Comparison of ENCODE assay signal across 1 cellular context in the genomic region with DNA sequence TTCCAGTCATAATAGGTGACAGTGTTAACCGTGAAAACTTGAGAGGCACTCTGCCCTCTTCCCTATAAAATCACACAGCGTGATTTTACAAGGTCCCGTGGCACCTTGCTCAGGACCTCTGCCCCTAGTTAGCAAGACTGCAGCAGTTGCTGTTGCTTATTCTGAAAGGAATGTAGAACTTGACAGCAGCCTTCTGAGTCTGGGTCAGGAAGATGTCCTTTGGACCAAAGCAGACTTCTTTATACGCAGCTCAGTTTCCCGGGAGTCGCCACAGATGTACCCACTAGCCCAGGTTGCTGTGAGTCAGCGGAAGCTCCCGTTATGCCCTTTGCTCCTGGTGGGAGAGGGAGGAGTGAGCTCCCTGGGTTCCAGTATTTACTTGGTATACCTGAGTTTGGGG.
TF ChIP-seq lines count a peak whose summit lies in the region.

No MANE protein-coding gene starts in this region.

TF ChIP-seq in HepG2, 621 proteins besides CTCF, POLR2A, EP300 and RAD21 (continued from another document and continues in another):
- TF ChIP-seq, protein P1, sequence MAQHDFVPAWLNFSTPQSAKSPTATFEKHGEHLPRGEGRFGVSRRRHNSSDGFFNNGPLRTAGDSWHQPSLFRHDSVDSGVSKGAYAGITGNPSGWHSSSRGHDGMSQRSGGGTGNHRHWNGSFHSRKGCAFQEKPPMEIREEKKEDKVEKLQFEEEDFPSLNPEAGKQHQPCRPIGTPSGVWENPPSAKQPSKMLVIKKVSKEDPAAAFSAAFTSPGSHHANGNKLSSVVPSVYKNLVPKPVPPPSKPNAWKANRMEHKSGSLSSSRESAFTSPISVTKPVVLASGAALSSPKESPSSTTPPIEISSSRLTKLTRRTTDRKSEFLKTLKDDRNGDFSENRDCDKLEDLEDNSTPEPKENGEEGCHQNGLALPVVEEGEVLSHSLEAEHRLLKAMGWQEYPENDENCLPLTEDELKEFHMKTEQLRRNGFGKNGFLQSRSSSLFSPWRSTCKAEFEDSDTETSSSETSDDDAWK (CRISPR knock-in tag; IDR thresholded peaks at IDR 0.05) = no peak
- TF ChIP-seq SKI (IDR thresholded peaks at IDR 0.05; ENCODE audit: partially characterized antibody) = no peak
- TF ChIP-seq RFX1 (IDR thresholded peaks at IDR 0.05) = no peak
- TF ChIP-seq ETV5 (CRISPR knock-in tag; IDR thresholded peaks at IDR 0.05; ENCODE audit: borderline replicate concordance) = peak; percentile 54; the same call in 1 of the 2 replicates
- TF ChIP-seq TCF12 (IDR thresholded peaks at IDR 0.05) = no peak
- TF ChIP-seq TCF12 (CRISPR knock-in tag; IDR thresholded peaks at IDR 0.05) = no peak
- TF ChIP-seq, protein P2, sequence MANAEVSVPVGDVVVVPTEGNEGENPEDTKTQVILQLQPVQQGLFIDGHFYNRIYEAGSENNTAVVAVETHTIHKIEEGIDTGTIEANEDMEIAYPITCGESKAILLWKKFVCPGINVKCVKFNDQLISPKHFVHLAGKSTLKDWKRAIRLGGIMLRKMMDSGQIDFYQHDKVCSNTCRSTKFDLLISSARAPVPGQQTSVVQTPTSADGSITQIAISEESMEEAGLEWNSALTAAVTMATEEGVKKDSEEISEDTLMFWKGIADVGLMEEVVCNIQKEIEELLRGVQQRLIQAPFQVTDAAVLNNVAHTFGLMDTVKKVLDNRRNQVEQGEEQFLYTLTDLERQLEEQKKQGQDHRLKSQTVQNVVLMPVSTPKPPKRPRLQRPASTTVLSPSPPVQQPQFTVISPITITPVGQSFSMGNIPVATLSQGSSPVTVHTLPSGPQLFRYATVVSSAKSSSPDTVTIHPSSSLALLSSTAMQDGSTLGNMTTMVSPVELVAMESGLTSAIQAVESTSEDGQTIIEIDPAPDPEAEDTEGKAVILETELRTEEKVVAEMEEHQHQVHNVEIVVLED (CRISPR knock-in tag; IDR thresholded peaks at IDR 0.05; ENCODE audit: borderline replicate concordance) = no peak
- TF ChIP-seq KAT8 (CRISPR knock-in tag; IDR thresholded peaks at IDR 0.05) = no peak
- TF ChIP-seq HNF4G (IDR thresholded peaks at IDR 0.05; ENCODE audit: borderline replicate concordance, low read depth, low read length) = 0 out of 2 replicates have a peak, but pooled peaks have one; percentile 39
- TF ChIP-seq HNF4G (CRISPR knock-in tag; IDR thresholded peaks at IDR 0.05; ENCODE audit: borderline replicate concordance, low read depth) = no peak
- TF ChIP-seq YEATS2 (CRISPR knock-in tag; IDR thresholded peaks at IDR 0.05; ENCODE audit: borderline replicate concordance) = no peak
- TF ChIP-seq, protein P3, sequence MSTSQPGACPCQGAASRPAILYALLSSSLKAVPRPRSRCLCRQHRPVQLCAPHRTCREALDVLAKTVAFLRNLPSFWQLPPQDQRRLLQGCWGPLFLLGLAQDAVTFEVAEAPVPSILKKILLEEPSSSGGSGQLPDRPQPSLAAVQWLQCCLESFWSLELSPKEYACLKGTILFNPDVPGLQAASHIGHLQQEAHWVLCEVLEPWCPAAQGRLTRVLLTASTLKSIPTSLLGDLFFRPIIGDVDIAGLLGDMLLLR (CRISPR knock-in tag; IDR thresholded peaks at IDR 0.05) = no peak
- peak; percentile 20; the same call in 1 of the 2 replicates for TF ChIP-seq SALL1 (CRISPR knock-in tag; IDR thresholded peaks at IDR 0.05)
- TF ChIP-seq THYN1 (CRISPR knock-in tag; IDR thresholded peaks at IDR 0.05; ENCODE audit: borderline replicate concordance, low read depth) = no peak
- TF ChIP-seq, protein P4, sequence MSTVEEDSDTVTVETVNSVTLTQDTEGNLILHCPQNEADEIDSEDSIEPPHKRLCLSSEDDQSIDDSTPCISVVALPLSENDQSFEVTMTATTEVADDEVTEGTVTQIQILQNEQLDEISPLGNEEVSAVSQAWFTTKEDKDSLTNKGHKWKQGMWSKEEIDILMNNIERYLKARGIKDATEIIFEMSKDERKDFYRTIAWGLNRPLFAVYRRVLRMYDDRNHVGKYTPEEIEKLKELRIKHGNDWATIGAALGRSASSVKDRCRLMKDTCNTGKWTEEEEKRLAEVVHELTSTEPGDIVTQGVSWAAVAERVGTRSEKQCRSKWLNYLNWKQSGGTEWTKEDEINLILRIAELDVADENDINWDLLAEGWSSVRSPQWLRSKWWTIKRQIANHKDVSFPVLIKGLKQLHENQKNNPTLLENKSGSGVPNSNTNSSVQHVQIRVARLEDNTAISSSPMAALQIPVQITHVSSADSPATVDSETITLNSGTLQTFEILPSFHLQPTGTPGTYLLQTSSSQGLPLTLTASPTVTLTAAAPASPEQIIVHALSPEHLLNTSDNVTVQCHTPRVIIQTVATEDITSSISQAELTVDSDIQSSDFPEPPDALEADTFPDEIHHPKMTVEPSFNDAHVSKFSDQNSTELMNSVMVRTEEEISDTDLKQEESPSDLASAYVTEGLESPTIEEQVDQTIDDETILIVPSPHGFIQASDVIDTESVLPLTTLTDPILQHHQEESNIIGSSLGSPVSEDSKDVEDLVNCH (CRISPR knock-in tag; IDR thresholded peaks at IDR 0.05) = no peak
- TF ChIP-seq ZBTB20 (CRISPR knock-in tag; IDR thresholded peaks at IDR 0.05; ENCODE audit: borderline replicate concordance, low read depth) = no peak
- no peak for TF ChIP-seq ZSCAN31 (CRISPR knock-in tag; IDR thresholded peaks at IDR 0.05; ENCODE audit: low read depth)
- no peak for TF ChIP-seq MZF1 (CRISPR knock-in tag; IDR thresholded peaks at IDR 0.05; ENCODE audit: borderline replicate concordance)
- TF ChIP-seq, protein P5, sequence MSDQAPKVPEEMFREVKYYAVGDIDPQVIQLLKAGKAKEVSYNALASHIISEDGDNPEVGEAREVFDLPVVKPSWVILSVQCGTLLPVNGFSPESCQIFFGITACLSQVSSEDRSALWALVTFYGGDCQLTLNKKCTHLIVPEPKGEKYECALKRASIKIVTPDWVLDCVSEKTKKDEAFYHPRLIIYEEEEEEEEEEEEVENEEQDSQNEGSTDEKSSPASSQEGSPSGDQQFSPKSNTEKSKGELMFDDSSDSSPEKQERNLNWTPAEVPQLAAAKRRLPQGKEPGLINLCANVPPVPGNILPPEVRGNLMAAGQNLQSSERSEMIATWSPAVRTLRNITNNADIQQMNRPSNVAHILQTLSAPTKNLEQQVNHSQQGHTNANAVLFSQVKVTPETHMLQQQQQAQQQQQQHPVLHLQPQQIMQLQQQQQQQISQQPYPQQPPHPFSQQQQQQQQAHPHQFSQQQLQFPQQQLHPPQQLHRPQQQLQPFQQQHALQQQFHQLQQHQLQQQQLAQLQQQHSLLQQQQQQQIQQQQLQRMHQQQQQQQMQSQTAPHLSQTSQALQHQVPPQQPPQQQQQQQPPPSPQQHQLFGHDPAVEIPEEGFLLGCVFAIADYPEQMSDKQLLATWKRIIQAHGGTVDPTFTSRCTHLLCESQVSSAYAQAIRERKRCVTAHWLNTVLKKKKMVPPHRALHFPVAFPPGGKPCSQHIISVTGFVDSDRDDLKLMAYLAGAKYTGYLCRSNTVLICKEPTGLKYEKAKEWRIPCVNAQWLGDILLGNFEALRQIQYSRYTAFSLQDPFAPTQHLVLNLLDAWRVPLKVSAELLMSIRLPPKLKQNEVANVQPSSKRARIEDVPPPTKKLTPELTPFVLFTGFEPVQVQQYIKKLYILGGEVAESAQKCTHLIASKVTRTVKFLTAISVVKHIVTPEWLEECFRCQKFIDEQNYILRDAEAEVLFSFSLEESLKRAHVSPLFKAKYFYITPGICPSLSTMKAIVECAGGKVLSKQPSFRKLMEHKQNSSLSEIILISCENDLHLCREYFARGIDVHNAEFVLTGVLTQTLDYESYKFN (CRISPR knock-in tag; conservative IDR thresholded peaks at IDR 0.05) = peak; percentile 43
- no peak for TF ChIP-seq ZNF136 (CRISPR knock-in tag; IDR thresholded peaks at IDR 0.05; ENCODE audit: low read depth)
- no peak for TF ChIP-seq CSRNP1 (CRISPR knock-in tag; IDR thresholded peaks at IDR 0.05)
- no peak for TF ChIP-seq TFDP2 (CRISPR knock-in tag; IDR thresholded peaks at IDR 0.05)
- TF ChIP-seq ZNF614 (CRISPR knock-in tag; IDR thresholded peaks at IDR 0.05; ENCODE audit: borderline replicate concordance) = no peak
- TF ChIP-seq GABPA (IDR thresholded peaks at IDR 0.05; ENCODE audit: low read depth, low read length) = no peak
- 0 out of 2 replicates have a peak, but pooled peaks have one; percentile 17 for TF ChIP-seq GABPA (CRISPR knock-in tag; IDR thresholded peaks at IDR 0.05; ENCODE audit: low read depth)
- no peak for TF ChIP-seq FOXC1 (CRISPR knock-in tag; IDR thresholded peaks at IDR 0.05; ENCODE audit: borderline replicate concordance)
- TF ChIP-seq NR2C2 (CRISPR knock-in tag; IDR thresholded peaks at IDR 0.05; ENCODE audit: borderline replicate concordance) = no peak
- no peak for TF ChIP-seq MED8 (CRISPR knock-in tag; IDR thresholded peaks at IDR 0.05; ENCODE audit: insufficient replicate concordance)
- TF ChIP-seq GPN1 (CRISPR knock-in tag; IDR thresholded peaks at IDR 0.05; ENCODE audit: borderline replicate concordance) = no peak
- TF ChIP-seq, protein P6, sequence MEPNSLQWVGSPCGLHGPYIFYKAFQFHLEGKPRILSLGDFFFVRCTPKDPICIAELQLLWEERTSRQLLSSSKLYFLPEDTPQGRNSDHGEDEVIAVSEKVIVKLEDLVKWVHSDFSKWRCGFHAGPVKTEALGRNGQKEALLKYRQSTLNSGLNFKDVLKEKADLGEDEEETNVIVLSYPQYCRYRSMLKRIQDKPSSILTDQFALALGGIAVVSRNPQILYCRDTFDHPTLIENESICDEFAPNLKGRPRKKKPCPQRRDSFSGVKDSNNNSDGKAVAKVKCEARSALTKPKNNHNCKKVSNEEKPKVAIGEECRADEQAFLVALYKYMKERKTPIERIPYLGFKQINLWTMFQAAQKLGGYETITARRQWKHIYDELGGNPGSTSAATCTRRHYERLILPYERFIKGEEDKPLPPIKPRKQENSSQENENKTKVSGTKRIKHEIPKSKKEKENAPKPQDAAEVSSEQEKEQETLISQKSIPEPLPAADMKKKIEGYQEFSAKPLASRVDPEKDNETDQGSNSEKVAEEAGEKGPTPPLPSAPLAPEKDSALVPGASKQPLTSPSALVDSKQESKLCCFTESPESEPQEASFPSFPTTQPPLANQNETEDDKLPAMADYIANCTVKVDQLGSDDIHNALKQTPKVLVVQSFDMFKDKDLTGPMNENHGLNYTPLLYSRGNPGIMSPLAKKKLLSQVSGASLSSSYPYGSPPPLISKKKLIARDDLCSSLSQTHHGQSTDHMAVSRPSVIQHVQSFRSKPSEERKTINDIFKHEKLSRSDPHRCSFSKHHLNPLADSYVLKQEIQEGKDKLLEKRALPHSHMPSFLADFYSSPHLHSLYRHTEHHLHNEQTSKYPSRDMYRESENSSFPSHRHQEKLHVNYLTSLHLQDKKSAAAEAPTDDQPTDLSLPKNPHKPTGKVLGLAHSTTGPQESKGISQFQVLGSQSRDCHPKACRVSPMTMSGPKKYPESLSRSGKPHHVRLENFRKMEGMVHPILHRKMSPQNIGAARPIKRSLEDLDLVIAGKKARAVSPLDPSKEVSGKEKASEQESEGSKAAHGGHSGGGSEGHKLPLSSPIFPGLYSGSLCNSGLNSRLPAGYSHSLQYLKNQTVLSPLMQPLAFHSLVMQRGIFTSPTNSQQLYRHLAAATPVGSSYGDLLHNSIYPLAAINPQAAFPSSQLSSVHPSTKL (CRISPR knock-in tag; IDR thresholded peaks at IDR 0.05) = 0 out of 2 replicates have a peak, but pooled peaks have one; percentile 20
- no peak for TF ChIP-seq ZMYM3 (CRISPR knock-in tag; IDR thresholded peaks at IDR 0.05)
- TF ChIP-seq, protein P7, sequence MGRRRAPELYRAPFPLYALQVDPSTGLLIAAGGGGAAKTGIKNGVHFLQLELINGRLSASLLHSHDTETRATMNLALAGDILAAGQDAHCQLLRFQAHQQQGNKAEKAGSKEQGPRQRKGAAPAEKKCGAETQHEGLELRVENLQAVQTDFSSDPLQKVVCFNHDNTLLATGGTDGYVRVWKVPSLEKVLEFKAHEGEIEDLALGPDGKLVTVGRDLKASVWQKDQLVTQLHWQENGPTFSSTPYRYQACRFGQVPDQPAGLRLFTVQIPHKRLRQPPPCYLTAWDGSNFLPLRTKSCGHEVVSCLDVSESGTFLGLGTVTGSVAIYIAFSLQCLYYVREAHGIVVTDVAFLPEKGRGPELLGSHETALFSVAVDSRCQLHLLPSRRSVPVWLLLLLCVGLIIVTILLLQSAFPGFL (CRISPR knock-in tag; IDR thresholded peaks at IDR 0.05) = no peak
- 0 out of 2 replicates have a peak, but pooled peaks have one; percentile 7 for TF ChIP-seq RARA (CRISPR knock-in tag; IDR thresholded peaks at IDR 0.05)
- no peak for TF ChIP-seq ZNF350 (CRISPR knock-in tag; IDR thresholded peaks at IDR 0.05; ENCODE audit: borderline replicate concordance, low read depth)
- TF ChIP-seq ZNF207 (IDR thresholded peaks at IDR 0.05; ENCODE audit: borderline replicate concordance) = no peak
- TF ChIP-seq SP5 (CRISPR knock-in tag; IDR thresholded peaks at IDR 0.05; ENCODE audit: borderline replicate concordance, low read depth) = no peak
- TF ChIP-seq NFIC (IDR thresholded peaks at IDR 0.05; ENCODE audit: low read length) = no peak
- no peak for TF ChIP-seq ZNF234 (CRISPR knock-in tag; conservative IDR thresholded peaks at IDR 0.05)
- TF ChIP-seq ZNF713 (CRISPR knock-in tag; IDR thresholded peaks at IDR 0.05) = no peak
- TF ChIP-seq REXO4 (CRISPR knock-in tag; IDR thresholded peaks at IDR 0.05; ENCODE audit: borderline replicate concordance) = no peak
- TF ChIP-seq TAF1 (CRISPR knock-in tag; IDR thresholded peaks at IDR 0.05) = no peak
- TF ChIP-seq PCBP2 (optimal IDR thresholded peaks at IDR 0.05; ENCODE audit: low read depth, low read length, poor library complexity, severe bottlenecking) = no peak
- TF ChIP-seq EHMT2 (IDR thresholded peaks at IDR 0.05; ENCODE audit: borderline replicate concordance, low read depth, low read length) = no peak
- TF ChIP-seq ZNF703 (CRISPR knock-in tag; IDR thresholded peaks at IDR 0.05; ENCODE audit: borderline replicate concordance) = no peak
